In genomic region chr13:77563110-77563509, GRCh38 we compare ENCODE assay signal across 1 cellular context.
TF ChIP-seq lines count a peak whose summit lies in the region.

No MANE protein-coding gene starts in this region.

TF ChIP-seq in K562, 482 proteins besides CTCF, POLR2A, EP300 and RAD21 (continued from another document):
- no peak for TF ChIP-seq ZNF165 (CRISPR knock-in tag; IDR thresholded peaks at IDR 0.05; ENCODE audit: borderline replicate concordance)
- peak; percentile 76 for TF ChIP-seq MIER1 (IDR thresholded peaks at IDR 0.05; ENCODE audit: low read depth)
- peak; percentile 93 for TF ChIP-seq EHMT2 (IDR thresholded peaks at IDR 0.05)
- no peak for TF ChIP-seq EGR1 (conservative IDR thresholded peaks at IDR 0.05)
- no peak for TF ChIP-seq SAFB2 (IDR thresholded peaks at IDR 0.05; ENCODE audit: borderline replicate concordance, low read depth, low read length, severe bottlenecking)
